8 cellular contexts compared by ENCODE assay signal in the genomic region with DNA sequence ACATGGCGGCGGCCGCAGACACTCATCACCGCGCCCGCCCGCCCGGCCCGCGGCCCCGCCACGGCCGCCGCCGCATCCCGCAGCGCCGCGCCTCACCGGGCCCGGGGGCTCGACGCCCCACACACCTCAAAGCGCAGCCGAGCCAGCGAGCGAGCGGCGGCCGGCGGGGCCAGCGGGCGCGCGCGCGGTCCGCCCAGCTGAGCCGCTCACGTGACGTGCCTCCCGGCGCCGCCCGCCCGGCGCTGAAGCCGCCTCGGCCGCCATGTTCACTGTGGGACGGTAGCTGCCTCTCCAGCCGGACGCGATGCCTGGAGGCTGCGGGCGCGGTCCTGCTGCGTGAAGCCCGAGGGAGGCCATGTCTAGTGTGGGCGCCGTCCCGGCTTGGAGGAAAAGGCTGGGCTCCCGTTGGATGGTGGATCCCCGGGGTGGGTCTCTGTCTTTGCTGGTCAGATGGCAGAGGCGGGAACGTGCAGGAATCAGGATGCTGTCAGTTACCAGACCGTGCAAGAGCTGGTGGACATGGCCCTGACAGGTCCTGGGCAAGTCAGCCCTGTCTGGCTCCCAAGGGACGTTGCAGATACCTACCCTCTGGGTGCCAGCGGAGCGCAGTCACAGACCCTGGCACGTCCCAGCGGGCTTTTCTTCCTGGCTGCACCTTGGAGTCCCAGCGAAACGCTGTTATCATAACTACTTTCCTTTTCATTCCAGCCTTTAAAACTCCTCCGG. TPM values are rescaled to one million over a fixed set of nuclear protein-coding genes. Genes with fewer than 3 reads are reported as not detected.
DNase-seq lines count a peak whose midpoint lies in the region; ATAC-seq and TF ChIP-seq lines count a peak whose summit lies in the region.

A gene with protein sequence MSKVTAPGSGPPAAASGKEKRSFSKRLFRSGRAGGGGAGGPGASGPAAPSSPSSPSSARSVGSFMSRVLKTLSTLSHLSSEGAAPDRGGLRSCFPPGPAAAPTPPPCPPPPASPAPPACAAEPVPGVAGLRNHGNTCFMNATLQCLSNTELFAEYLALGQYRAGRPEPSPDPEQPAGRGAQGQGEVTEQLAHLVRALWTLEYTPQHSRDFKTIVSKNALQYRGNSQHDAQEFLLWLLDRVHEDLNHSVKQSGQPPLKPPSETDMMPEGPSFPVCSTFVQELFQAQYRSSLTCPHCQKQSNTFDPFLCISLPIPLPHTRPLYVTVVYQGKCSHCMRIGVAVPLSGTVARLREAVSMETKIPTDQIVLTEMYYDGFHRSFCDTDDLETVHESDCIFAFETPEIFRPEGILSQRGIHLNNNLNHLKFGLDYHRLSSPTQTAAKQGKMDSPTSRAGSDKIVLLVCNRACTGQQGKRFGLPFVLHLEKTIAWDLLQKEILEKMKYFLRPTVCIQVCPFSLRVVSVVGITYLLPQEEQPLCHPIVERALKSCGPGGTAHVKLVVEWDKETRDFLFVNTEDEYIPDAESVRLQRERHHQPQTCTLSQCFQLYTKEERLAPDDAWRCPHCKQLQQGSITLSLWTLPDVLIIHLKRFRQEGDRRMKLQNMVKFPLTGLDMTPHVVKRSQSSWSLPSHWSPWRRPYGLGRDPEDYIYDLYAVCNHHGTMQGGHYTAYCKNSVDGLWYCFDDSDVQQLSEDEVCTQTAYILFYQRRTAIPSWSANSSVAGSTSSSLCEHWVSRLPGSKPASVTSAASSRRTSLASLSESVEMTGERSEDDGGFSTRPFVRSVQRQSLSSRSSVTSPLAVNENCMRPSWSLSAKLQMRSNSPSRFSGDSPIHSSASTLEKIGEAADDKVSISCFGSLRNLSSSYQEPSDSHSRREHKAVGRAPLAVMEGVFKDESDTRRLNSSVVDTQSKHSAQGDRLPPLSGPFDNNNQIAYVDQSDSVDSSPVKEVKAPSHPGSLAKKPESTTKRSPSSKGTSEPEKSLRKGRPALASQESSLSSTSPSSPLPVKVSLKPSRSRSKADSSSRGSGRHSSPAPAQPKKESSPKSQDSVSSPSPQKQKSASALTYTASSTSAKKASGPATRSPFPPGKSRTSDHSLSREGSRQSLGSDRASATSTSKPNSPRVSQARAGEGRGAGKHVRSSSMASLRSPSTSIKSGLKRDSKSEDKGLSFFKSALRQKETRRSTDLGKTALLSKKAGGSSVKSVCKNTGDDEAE (N-terminal part only) (minus strand): TSS at position 186 of the 726 bp plus-strand sequence. CDS start 182 bp downstream, at position 4.

- POLR2A ChIA-PET in BJ (lab: Charles Lee), result no interaction called here

- CTCF ChIA-PET in BJ (lab: Yijun Ruan, JAX), result interaction anchor here (1.1 to 2.0 kb wide), 2 partner anchors 89 to 285 kb away, joined by 3 to 6 read pairs; no protein-coding TSS in a partner anchor

- no peak for TF ChIP-seq CTCF in BJ (IDR thresholded peaks at IDR 0.05; ENCODE audit: insufficient read depth, low read depth, low read length)

- DNase-seq in BJ (ENCODE audit: low read depth) (peak; percentile 67), NCI-H524 (lab: John Stamatoyannopoulos, UW) (peak; percentile 92 to 97), kidney glomerular epithelial cell (lab: John Stamatoyannopoulos, UW) (peak; percentile 89)
- DNase-seq in activated CD4-positive, alpha-beta T cell treated with anti-CD3 and anti-CD28 coated beads for 4 hours, result peak; percentile 86
- DNase-seq in stimulated activated CD4-positive, alpha-beta T cell treated with anti-CD3 and anti-CD28 coated beads, Interleukin-15, amount 100 ng/mL, for 24 hours, result peak; percentile 95

- H3K27me3 ChIP-seq in BJ (ENCODE audit: control insufficient read depth, insufficient read depth, low read length), result no peaks in the 10 kb centered on the region

- no peaks in the 10 kb centered on the region for H3K36me3 ChIP-seq in BJ (ENCODE audit: control insufficient read depth, insufficient read depth, low read length)

- H3K27ac ChIP-seq in cingulate gyrus (ENCODE audit: low read depth, low read length), result peak within 1 kb of the TSS; percentile 79

- H3K4me3 ChIP-seq in BJ (ENCODE audit: low read depth, low read length), result peak within 1 kb of the TSS; percentile 72

- peak; percentile 92 for ATAC-seq in GM19328 (IDR thresholded peaks at IDR 0.05; ENCODE audit: unreplicated experiment)
- ATAC-seq in HG03460 (IDR thresholded peaks at IDR 0.05; ENCODE audit: unreplicated experiment), result peak; percentile 96

RNA-seq across cellular contexts. Expression of the gene that starts here (rescaled TPM):
- 4.3 and 5.4 TPM in 2 replicates for polyA plus RNA-seq in BJ (2011; rRNA removed)
- polyA minus RNA-seq in BJ (2011; rRNA and poly(A)+ RNA removed), result 8.5 and 10.6 TPM in 2 replicates

Comparison
In these comparisons a context has a peak if more than half of its experiments do, and no peak if none do; other contexts are left out.
1. Peak in every context shown above with its lines: DNase-seq, ATAC-seq, H3K4me3 ChIP-seq and H3K27ac ChIP-seq.